ENCODE assay signal across 16 cellular contexts in the genomic region with DNA sequence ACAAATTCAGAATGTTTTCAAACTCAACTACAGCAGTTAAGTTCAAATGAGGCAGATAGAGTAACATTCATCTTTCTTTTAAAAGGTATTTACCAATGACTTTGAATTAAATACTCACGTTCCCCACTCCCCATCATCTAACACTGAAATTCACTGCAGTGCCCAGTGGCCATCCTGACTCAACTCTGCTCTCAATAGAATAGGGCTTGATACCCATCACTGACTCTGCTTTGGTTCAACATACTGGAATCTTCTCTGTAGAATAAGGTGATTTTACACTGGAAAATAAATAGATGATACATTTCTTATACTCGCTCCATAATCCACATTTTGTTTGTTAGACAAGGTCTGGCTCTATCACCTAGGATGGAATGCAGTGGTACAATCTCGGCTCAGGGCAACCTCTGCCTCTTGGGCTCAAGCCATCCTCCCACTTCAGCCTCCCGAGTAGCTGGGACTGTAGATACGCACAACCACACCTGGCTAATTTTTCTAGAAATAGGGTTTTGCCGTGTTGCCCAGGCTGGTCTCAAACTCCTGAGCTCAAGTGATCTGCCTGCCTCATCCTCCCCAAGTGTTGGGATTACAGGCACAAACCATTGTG.
DNase-seq lines count a peak whose midpoint lies in the region; ATAC-seq, FAIRE-seq and TF ChIP-seq lines count a peak whose summit lies in the region.
"Had no signal": no experiment of that assay in that cellular context is flagged by ENCODE, and none has a peak within 500 bp of the region (broad histone marks: within the 10 kb centered on the region; RNA-seq: fewer than 3 reads in every experiment).

No MANE protein-coding gene starts in this region.

- H3K4me3 Mint-ChIP-seq in Calu3 (ENCODE audit: low read depth, unreplicated experiment) (no peak overlapping the region), WTC11 (no peak overlapping the region), memory B cell (no peak overlapping the region)
- H3K4me3 Mint-ChIP-seq: B cell had no signal

- H3K4me1 Mint-ChIP-seq in Calu3 (ENCODE audit: low read depth, unreplicated experiment) (no peaks in the 10 kb centered on the region), WTC11 (peaks cover 23% of the 10 kb centered on the region), memory B cell (no peaks in the 10 kb centered on the region)
- H3K4me1 Mint-ChIP-seq: B cell had no signal

- TF ChIP-seq EP300 in A549 (IDR thresholded peaks at IDR 0.05) = no peak

- DNase-seq in A549 (ENCODE audit: low read depth in 1 of 2, low spot score in 1 of 2) = no peak
- DNase-seq in Calu3 = no peak
- no peak for DNase-seq in WTC11 (ENCODE audit: low spot score)
- DNase-seq in memory B cell (ENCODE audit: low spot score in 2 of 2) = no peak
- no peak for DNase-seq in MG63
- DNase-seq: DMS 273 treated with DMSO at 0.1 percent for 48 hours, GM23248, KG1, MV-4-11, NCI-H1694 treated with DMSO at 0.1 percent for 48 hours, NCI-H748 treated with DMSO at 0.1 percent for 48 hours, OCI-M1, Right ventricle myocardium superior had no signal

- H3K9me3 Mint-ChIP-seq in Calu3 (ENCODE audit: low read depth, unreplicated experiment) (no peaks in the 10 kb centered on the region), WTC11 (no peaks in the 10 kb centered on the region), memory B cell (no peaks in the 10 kb centered on the region)

- no peak for FAIRE-seq in A549 (lab: Jason Lieb, UNC)

- ATAC-seq in A549 = 0 out of 6 replicates have a peak, but pooled peaks of 1 of the 2 experiments have one; percentile 6
- ATAC-seq in WTC11 = no peak
- no peak for ATAC-seq in memory B cell (ENCODE audit: low read depth)
- no peak for ATAC-seq in HG02852 (IDR thresholded peaks at IDR 0.05; ENCODE audit: unreplicated experiment)
- ATAC-seq in HG02938 (IDR thresholded peaks at IDR 0.05; ENCODE audit: unreplicated experiment) = no peak

- H3K4me3 ChIP-seq in A549 = no peak overlapping the region
- no peak overlapping the region for H3K4me3 ChIP-seq in MG63
- H3K4me3 ChIP-seq: GM23248 had no signal

- POLR2A ChIA-PET in A549 (lab: Yijun Ruan, JAX) (no interaction called here), WTC11 (lab: Charles Lee) (no interaction called here)

- peaks cover 33% of the 10 kb centered on the region for H3K36me3 ChIP-seq in MG63

- CTCF ChIA-PET in A549 (lab: Yijun Ruan, JAX) (no interaction called here), Calu3 (lab: Charles Lee) (interaction anchor here (0.7 kb wide), 1 partner anchor 17 kb away, joined by 3 read pairs; no protein-coding TSS in a partner anchor), WTC11 (lab: Charles Lee) (interaction anchor here (2.8 kb wide), 1 partner anchor 15 kb away, joined by 12 read pairs; no protein-coding TSS in a partner anchor)

- TF ChIP-seq CTCF in A549 (IDR thresholded peaks at IDR 0.05) (no peak), Calu3 (IDR thresholded peaks at IDR 0.05; ENCODE audit: unreplicated experiment) (no peak), WTC11 (IDR thresholded peaks at IDR 0.05) (no peak)

- peaks cover 29% of the 10 kb centered on the region for H3K36me3 Mint-ChIP-seq in Calu3 (ENCODE audit: insufficient read depth, unreplicated experiment)
- H3K36me3 Mint-ChIP-seq in WTC11 = peaks cover 20% of the 10 kb centered on the region
- no peaks in the 10 kb centered on the region for H3K36me3 Mint-ChIP-seq in memory B cell

- intact Hi-C loops in Calu3 (cut with micrococcal nuclease; ENCODE audit: unreplicated experiment) = no loop called here

- no peak overlapping the region for H3K27ac ChIP-seq in A549
- H3K27ac ChIP-seq: GM23248 had no signal

- no peak for TF ChIP-seq POLR2A in A549 (IDR thresholded peaks at IDR 0.05; ENCODE audit: low read length)

- peaks cover 15% of the 10 kb centered on the region; the same call in 2 of the 3 replicates for H3K4me1 ChIP-seq in A549

- no peaks in the 10 kb centered on the region for H3K9me3 ChIP-seq in A549
- H3K9me3 ChIP-seq in MG63 = no peaks in the 10 kb centered on the region

- H3K27ac Mint-ChIP-seq in Calu3 (ENCODE audit: unreplicated experiment) (peak overlapping the region; percentile 44), WTC11 (no peak overlapping the region), memory B cell (peak overlapping the region; percentile 73)
- H3K27ac Mint-ChIP-seq: B cell had no signal

- H3K27me3 ChIP-seq in MG63 = no peaks in the 10 kb centered on the region

- no peak overlapping the region for H3K4me2 ChIP-seq in A549

- BruUV-seq in Calu3 (replicated peaks; lab: Mats Ljungman, UMichigan) = no TSS peak

- 87% methylated on average over 6 of the region's 6 CpGs for WGBS in A549 (ENCODE audit: missing lambda C conversion rate)

- no peak for TF ChIP-seq RAD21 in A549 (conservative IDR thresholded peaks at IDR 0.05 in 1 of 2, IDR thresholded peaks at IDR 0.05 in 1 of 2)

- no peaks in the 10 kb centered on the region for H3K27me3 Mint-ChIP-seq in Calu3 (ENCODE audit: unreplicated experiment)
- no peaks in the 10 kb centered on the region for H3K27me3 Mint-ChIP-seq in WTC11 (ENCODE audit: low read depth)
- no peaks in the 10 kb centered on the region for H3K27me3 Mint-ChIP-seq in memory B cell
- H3K27me3 Mint-ChIP-seq: B cell had no signal

TF ChIP-seq in A549, 52 proteins besides CTCF, POLR2A, EP300 and RAD21:
- TF ChIP-seq FOSL2 (IDR thresholded peaks at IDR 0.05) = no peak
- no peak for TF ChIP-seq FOSL2 (CRISPR knock-in tag; IDR thresholded peaks at IDR 0.05)
- no peak for TF ChIP-seq HOXB13 (CRISPR knock-in tag; IDR thresholded peaks at IDR 0.05; ENCODE audit: low read depth)
- TF ChIP-seq, protein P1, sequence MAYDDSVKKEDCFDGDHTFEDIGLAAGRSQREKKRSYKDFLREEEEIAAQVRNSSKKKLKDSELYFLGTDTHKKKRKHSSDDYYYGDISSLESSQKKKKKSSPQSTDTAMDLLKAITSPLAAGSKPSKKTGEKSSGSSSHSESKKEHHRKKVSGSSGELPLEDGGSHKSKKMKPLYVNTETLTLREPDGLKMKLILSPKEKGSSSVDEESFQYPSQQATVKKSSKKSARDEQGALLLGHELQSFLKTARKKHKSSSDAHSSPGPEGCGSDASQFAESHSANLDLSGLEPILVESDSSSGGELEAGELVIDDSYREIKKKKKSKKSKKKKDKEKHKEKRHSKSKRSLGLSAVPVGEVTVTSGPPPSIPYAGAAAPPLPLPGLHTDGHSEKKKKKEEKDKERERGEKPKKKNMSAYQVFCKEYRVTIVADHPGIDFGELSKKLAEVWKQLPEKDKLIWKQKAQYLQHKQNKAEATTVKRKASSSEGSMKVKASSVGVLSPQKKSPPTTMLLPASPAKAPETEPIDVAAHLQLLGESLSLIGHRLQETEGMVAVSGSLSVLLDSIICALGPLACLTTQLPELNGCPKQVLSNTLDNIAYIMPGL (CRISPR knock-in tag; IDR thresholded peaks at IDR 0.05; ENCODE audit: borderline replicate concordance) = no peak
- TF ChIP-seq RFX5 (IDR thresholded peaks at IDR 0.05) = no peak
- 0 out of 2 replicates have a peak, but pooled peaks have one; percentile 9 for TF ChIP-seq HOXA7 (CRISPR knock-in tag; IDR thresholded peaks at IDR 0.05)
- peak; percentile 64; the same call in 1 of the 2 replicates for TF ChIP-seq TP53 (CRISPR knock-in tag; IDR thresholded peaks at IDR 0.05)

TF ChIP-seq in WTC11, 78 proteins besides CTCF, POLR2A, EP300 and RAD21:
- 0 out of 2 replicates have a peak, but pooled peaks have one; percentile 11 for TF ChIP-seq ZNF671 (CRISPR knock-in tag; IDR thresholded peaks at IDR 0.05)
- TF ChIP-seq, protein P2, sequence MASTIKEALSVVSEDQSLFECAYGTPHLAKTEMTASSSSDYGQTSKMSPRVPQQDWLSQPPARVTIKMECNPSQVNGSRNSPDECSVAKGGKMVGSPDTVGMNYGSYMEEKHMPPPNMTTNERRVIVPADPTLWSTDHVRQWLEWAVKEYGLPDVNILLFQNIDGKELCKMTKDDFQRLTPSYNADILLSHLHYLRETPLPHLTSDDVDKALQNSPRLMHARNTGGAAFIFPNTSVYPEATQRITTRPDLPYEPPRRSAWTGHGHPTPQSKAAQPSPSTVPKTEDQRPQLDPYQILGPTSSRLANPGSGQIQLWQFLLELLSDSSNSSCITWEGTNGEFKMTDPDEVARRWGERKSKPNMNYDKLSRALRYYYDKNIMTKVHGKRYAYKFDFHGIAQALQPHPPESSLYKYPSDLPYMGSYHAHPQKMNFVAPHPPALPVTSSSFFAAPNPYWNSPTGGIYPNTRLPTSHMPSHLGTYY (CRISPR knock-in tag; IDR thresholded peaks at IDR 0.05) = 0 out of 2 replicates have a peak, but pooled peaks have one; percentile 44
- no peak for TF ChIP-seq FOXP1 (CRISPR knock-in tag; IDR thresholded peaks at IDR 0.05; ENCODE audit: borderline replicate concordance)
